In the genomic region with DNA sequence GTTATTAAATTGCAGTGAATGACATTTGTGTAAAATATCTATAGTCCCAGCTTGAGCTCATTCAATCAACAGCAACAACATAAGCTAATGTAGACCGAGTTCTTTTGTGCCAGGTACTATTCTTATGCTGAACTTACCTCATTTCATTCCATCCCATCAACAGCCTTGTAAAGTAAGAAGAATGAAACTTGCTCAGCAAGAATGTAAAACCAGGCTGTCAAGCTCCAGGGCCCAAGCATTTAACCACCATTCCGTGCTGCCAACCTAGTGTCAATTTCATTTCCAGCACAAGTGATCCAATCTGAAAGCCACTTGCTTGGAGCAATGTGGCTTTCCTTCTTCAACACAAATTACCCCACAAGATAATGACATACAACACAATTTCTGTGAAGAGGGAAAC, we compare ENCODE assay signal across 1 cellular context.
TF ChIP-seq lines count a peak whose summit lies in the region.

No MANE protein-coding gene starts in this region.

TF ChIP-seq in GM23338, 12 proteins besides CTCF, POLR2A, EP300 and RAD21 (continued from another document):
- TF ChIP-seq ZNF462 (CRISPR knock-in tag; IDR thresholded peaks at IDR 0.05) = peak; percentile 48; the same call in 1 of the 2 replicates
